Comparison of ENCODE assay signal across 11 cellular contexts in the genomic region with DNA sequence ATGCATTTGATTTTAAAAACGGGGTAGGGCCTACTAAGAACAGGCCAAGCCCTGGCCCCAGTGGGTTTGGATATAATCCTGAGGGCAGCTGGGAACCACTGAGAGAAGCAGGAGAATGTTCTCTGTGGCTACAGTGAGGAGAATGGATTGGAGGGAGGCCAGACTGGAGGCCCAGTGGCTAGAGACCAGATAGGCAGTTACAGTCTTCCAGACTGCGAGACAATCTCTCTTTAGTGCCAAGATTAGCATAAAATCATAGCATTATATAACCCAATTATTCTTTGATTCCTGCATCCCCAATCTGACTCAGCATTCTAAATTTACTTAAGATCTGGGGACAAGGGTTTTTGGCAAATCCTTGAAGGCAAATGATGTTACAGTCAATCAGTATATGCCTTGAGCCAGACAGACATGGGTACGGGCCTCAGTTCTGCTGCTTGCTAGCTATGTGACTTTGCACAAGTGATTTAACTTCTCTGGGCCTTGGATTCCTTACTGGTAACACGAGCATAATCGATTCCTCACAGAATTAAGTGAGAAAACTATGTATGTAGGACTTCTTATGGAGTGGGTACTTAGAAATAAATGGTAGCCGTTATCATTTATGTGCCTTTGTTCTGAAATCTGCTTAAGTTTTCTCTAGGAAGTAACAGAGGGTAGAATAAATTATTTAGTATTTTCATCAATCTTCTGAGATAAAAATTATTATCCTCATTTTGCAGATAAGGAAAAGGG. TPM values are rescaled to one million over a fixed set of nuclear protein-coding genes. Genes with fewer than 3 reads are reported as not detected.
DNase-seq lines count a peak whose midpoint lies in the region; ATAC-seq, FAIRE-seq and TF ChIP-seq lines count a peak whose summit lies in the region.
"Had no signal": no experiment of that assay in that cellular context is flagged by ENCODE, and none has a peak within 500 bp of the region (broad histone marks: within the 10 kb centered on the region; RNA-seq: fewer than 3 reads in every experiment).

No MANE protein-coding gene starts in this region.

- intact Hi-C loops in vagina (cut with DNase I), result loop anchor here (10.0 kb wide), 1 partner anchor 110 kb away; the partner anchor contains the start of gene WNK1

- H3K9me3 ChIP-seq in vagina, result no peaks in the 10 kb centered on the region

- H3K4me1 ChIP-seq in vagina, result peaks cover 66% of the 10 kb centered on the region

- H3K27ac Mint-ChIP-seq in activated naive CD8-positive, alpha-beta T cell treated with anti-CD3 and anti-CD28 coated beads, Interleukin-2, amount 10 ng/mL, durations not matched to agents 7 days and 5 days, result no peak overlapping the region
- no peak overlapping the region for H3K27ac Mint-ChIP-seq in activated naive CD8-positive, alpha-beta T cell treated with anti-CD3 and anti-CD28 coated beads, Interleukin-2, amount 50 U/mL, for 24 hours
- H3K27ac Mint-ChIP-seq in natural killer cell treated with Interleukin-12 subunit alpha and Interleukin-12 subunit beta and Interleukin-15 and Interleukin-18, amount 100 ng/mL, for 72 hours, result peak overlapping the region; percentile 88 to 96

- peak overlapping the region; percentile 98 for H3K27ac ChIP-seq in vagina

- peaks cover 47% of the 10 kb centered on the region for H3K4me1 Mint-ChIP-seq in activated naive CD8-positive, alpha-beta T cell treated with anti-CD3 and anti-CD28 coated beads, Interleukin-2, amount 10 ng/mL, durations not matched to agents 7 days and 5 days
- H3K4me1 Mint-ChIP-seq in activated naive CD8-positive, alpha-beta T cell treated with anti-CD3 and anti-CD28 coated beads, Interleukin-2, amount 50 U/mL, for 24 hours, result peaks cover 49% of the 10 kb centered on the region
- peaks cover 29% of the 10 kb centered on the region in 2 donors for H3K4me1 Mint-ChIP-seq in natural killer cell treated with Interleukin-12 subunit alpha and Interleukin-12 subunit beta and Interleukin-15 and Interleukin-18, amount 100 ng/mL, for 72 hours (ENCODE audit: low read depth in 2 of 2)

- no peaks in the 10 kb centered on the region for H3K36me3 ChIP-seq in vagina

- H3K36me3 Mint-ChIP-seq in activated naive CD8-positive, alpha-beta T cell treated with anti-CD3 and anti-CD28 coated beads, Interleukin-2, amount 10 ng/mL, durations not matched to agents 7 days and 5 days, result peaks cover 10% of the 10 kb centered on the region
- H3K36me3 Mint-ChIP-seq in activated naive CD8-positive, alpha-beta T cell treated with anti-CD3 and anti-CD28 coated beads, Interleukin-2, amount 50 U/mL, for 24 hours (ENCODE audit: low read depth), result peaks cover 6% of the 10 kb centered on the region
- H3K36me3 Mint-ChIP-seq in natural killer cell treated with Interleukin-12 subunit alpha and Interleukin-12 subunit beta and Interleukin-15 and Interleukin-18, amount 100 ng/mL, for 72 hours, result no peaks in the 10 kb centered on the region

- POLR2A ChIA-PET in activated naive CD8-positive, alpha-beta T cell treated with anti-CD3 and anti-CD28 coated beads, Interleukin-2, amount 10 ng/mL, durations not matched to agents 7 days and 5 days (lab: Charles Lee), result interaction anchor here (1.0 to 6.2 kb wide), 2 partner anchors 24 to 108 kb away, joined by 3 to 44 read pairs; partner anchors contain the start of gene WNK1

- no peaks in the 10 kb centered on the region for H3K9me3 Mint-ChIP-seq in activated naive CD8-positive, alpha-beta T cell treated with anti-CD3 and anti-CD28 coated beads, Interleukin-2, amount 10 ng/mL, durations not matched to agents 7 days and 5 days
- no peaks in the 10 kb centered on the region for H3K9me3 Mint-ChIP-seq in activated naive CD8-positive, alpha-beta T cell treated with anti-CD3 and anti-CD28 coated beads, Interleukin-2, amount 50 U/mL, for 24 hours
- no peaks in the 10 kb centered on the region for H3K9me3 Mint-ChIP-seq in natural killer cell treated with Interleukin-12 subunit alpha and Interleukin-12 subunit beta and Interleukin-15 and Interleukin-18, amount 100 ng/mL, for 72 hours

- DNase-seq in activated naive CD8-positive, alpha-beta T cell treated with anti-CD3 and anti-CD28 coated beads, Interleukin-2, amount 10 ng/mL, durations not matched to agents 7 days and 5 days, result peak; percentile 14
- no peak for DNase-seq in activated naive CD8-positive, alpha-beta T cell treated with anti-CD3 and anti-CD28 coated beads, Interleukin-2, amount 50 U/mL, for 24 hours
- peak; percentile 31 to 63 for DNase-seq in erythroblast (lab: John Stamatoyannopoulos, UW)
- no peak for DNase-seq in natural killer cell treated with Interleukin-12 subunit alpha and Interleukin-12 subunit beta and Interleukin-15 and Interleukin-18, amount 100 ng/mL, for 72 hours (ENCODE audit: low spot score)
- no peak for DNase-seq in vagina (ENCODE audit: extremely low spot score in 2 of 2)
- no peak for DNase-seq in D721Med (ENCODE audit: insufficient read length, low spot score)
- DNase-seq: amniotic stem cell, NCI-H524 had no signal

- no peak for FAIRE-seq in D721Med (lab: Jason Lieb, UNC)

- H3K4me3 ChIP-seq in vagina, result no peak overlapping the region

- TF ChIP-seq POLR2A in erythroblast (IDR thresholded peaks at IDR 0.05; ENCODE audit: low read length), result no peak
- TF ChIP-seq POLR2A in vagina (IDR thresholded peaks at IDR 0.05), result no peak

- H3K27me3 Mint-ChIP-seq in activated naive CD8-positive, alpha-beta T cell treated with anti-CD3 and anti-CD28 coated beads, Interleukin-2, amount 10 ng/mL, durations not matched to agents 7 days and 5 days, result no peaks in the 10 kb centered on the region
- no peaks in the 10 kb centered on the region for H3K27me3 Mint-ChIP-seq in activated naive CD8-positive, alpha-beta T cell treated with anti-CD3 and anti-CD28 coated beads, Interleukin-2, amount 50 U/mL, for 24 hours
- H3K27me3 Mint-ChIP-seq in natural killer cell treated with Interleukin-12 subunit alpha and Interleukin-12 subunit beta and Interleukin-15 and Interleukin-18, amount 100 ng/mL, for 72 hours, result no peaks in the 10 kb centered on the region

- TF ChIP-seq CTCF in vagina (IDR thresholded peaks at IDR 0.05) (no peak), D721Med (IDR thresholded peaks at IDR 0.05; ENCODE audit: insufficient read depth, missing control alignments) (no peak)

- no peak overlapping the region for H3K4me3 Mint-ChIP-seq in activated naive CD8-positive, alpha-beta T cell treated with anti-CD3 and anti-CD28 coated beads, Interleukin-2, amount 10 ng/mL, durations not matched to agents 7 days and 5 days
- H3K4me3 Mint-ChIP-seq in activated naive CD8-positive, alpha-beta T cell treated with anti-CD3 and anti-CD28 coated beads, Interleukin-2, amount 50 U/mL, for 24 hours, result no peak overlapping the region
- peak overlapping the region; percentile 87 for H3K4me3 Mint-ChIP-seq in natural killer cell treated with Interleukin-12 subunit alpha and Interleukin-12 subunit beta and Interleukin-15 and Interleukin-18, amount 100 ng/mL, for 72 hours

- ATAC-seq in activated naive CD8-positive, alpha-beta T cell treated with anti-CD3 and anti-CD28 coated beads, Interleukin-2, amount 10 ng/mL, durations not matched to agents 7 days and 5 days (ENCODE audit: low read depth), result no peak
- ATAC-seq in activated naive CD8-positive, alpha-beta T cell treated with anti-CD3 and anti-CD28 coated beads, Interleukin-2, amount 50 U/mL, for 24 hours, result no peak
- ATAC-seq in natural killer cell treated with Interleukin-12 subunit alpha and Interleukin-12 subunit beta and Interleukin-15 and Interleukin-18, amount 100 ng/mL, for 72 hours, result no peak
- no peak for ATAC-seq in GM18498 (IDR thresholded peaks at IDR 0.05; ENCODE audit: unreplicated experiment)
- ATAC-seq in GM19467 (IDR thresholded peaks at IDR 0.05; ENCODE audit: unreplicated experiment), result no peak

- no peaks in the 10 kb centered on the region for H3K27me3 ChIP-seq in vagina

RNA-seq across cellular contexts. Expression of gene NINJ2, which starts 18.3 kb away (rescaled TPM):
- 1 to 10 TPM; 5.4 to 7.8 TPM for total RNA-seq in activated naive CD8-positive, alpha-beta T cell treated with anti-CD3 and anti-CD28 coated beads, Interleukin-2, amount 10 ng/mL, durations not matched to agents 7 days and 5 days
- total RNA-seq in natural killer cell treated with Interleukin-12 subunit alpha and Interleukin-12 subunit beta and Interleukin-15 and Interleukin-18, amount 100 ng/mL, for 72 hours, result 10 to 100 TPM in 1 of 2 donors, 1 to 10 TPM in 1; 8.6 to 15.3 TPM
- total RNA-seq in vagina, result 23.8 TPM
- total RNA-seq: H4 had no signal

Comparison
In these comparisons a context has a peak if more than half of its experiments do, and no peak if none do; other contexts are left out.
1. DNase-seq: peak in activated naive CD8-positive, alpha-beta T cell treated with anti-CD3 and anti-CD28 coated beads, Interleukin-2, amount 10 ng/mL, durations not matched to agents 7 days and 5 days (single experiment) and erythroblast (2 of 2); none in activated naive CD8-positive, alpha-beta T cell treated with anti-CD3 and anti-CD28 coated beads, Interleukin-2, amount 50 U/mL, for 24 hours (single experiment), natural killer cell treated with Interleukin-12 subunit alpha and Interleukin-12 subunit beta and Interleukin-15 and Interleukin-18, amount 100 ng/mL, for 72 hours (single experiment), vagina (0 of 2) and D721Med (single experiment).
2. H3K27ac Mint-ChIP-seq: peak in natural killer cell treated with Interleukin-12 subunit alpha and Interleukin-12 subunit beta and Interleukin-15 and Interleukin-18, amount 100 ng/mL, for 72 hours (2 of 2); none in activated naive CD8-positive, alpha-beta T cell treated with anti-CD3 and anti-CD28 coated beads, Interleukin-2, amount 10 ng/mL, durations not matched to agents 7 days and 5 days (single experiment) and activated naive CD8-positive, alpha-beta T cell treated with anti-CD3 and anti-CD28 coated beads, Interleukin-2, amount 50 U/mL, for 24 hours (single experiment).